Comparison of ENCODE assay signal across 31 cellular contexts in the genomic region with DNA sequence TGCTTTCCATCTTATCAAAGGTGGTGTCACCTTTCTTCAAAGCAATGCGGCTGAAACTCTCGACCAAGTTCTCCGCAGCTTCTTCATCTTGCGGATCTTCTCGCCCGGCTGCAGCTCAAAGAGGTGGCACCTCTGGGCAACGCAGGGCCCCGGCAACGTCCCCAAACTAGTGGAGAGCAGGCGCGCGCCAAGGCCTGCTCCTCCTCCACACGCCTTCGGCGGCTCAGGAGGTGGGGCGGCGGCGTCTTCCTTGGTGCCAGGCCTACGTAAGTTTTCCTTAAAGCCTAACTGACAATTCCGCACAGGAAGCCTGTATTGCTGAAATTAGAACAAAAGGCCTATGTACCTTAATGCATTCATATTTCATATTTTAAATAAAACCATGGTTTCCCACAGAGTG.
DNase-seq lines count a peak whose midpoint lies in the region; ATAC-seq and TF ChIP-seq lines count a peak whose summit lies in the region.
"Had no signal": no experiment of that assay in that cellular context is flagged by ENCODE, and none has a peak within 500 bp of the region (broad histone marks: within the 10 kb centered on the region; RNA-seq: fewer than 3 reads in every experiment).

No MANE protein-coding gene starts in this region.

- CTCF ChIA-PET in activated CD8-positive, alpha-beta T cell treated with anti-CD3 and anti-CD28 coated beads, Interleukin-2, amount 10 ng/mL, durations not matched to agents 7 days and 5 days (lab: Charles Lee), result no interaction called here

- H3K27me3 Mint-ChIP-seq in GM23338 (ENCODE audit: insufficient read depth, low read depth, poor library complexity), result peaks cover 3% of the 10 kb centered on the region
- H3K27me3 Mint-ChIP-seq in activated CD8-positive, alpha-beta T cell treated with anti-CD3 and anti-CD28 coated beads, Interleukin-2, amount 10 ng/mL, durations not matched to agents 7 days and 5 days (ENCODE audit: low read depth), result no peaks in the 10 kb centered on the region
- H3K27me3 Mint-ChIP-seq: CD4-positive, alpha-beta T cell; CD4-positive, CD25-positive, alpha-beta regulatory T cell had no signal

- no peak overlapping the region for H3K4me3 Mint-ChIP-seq in GM23338
- no peak overlapping the region for H3K4me3 Mint-ChIP-seq in activated CD8-positive, alpha-beta T cell treated with anti-CD3 and anti-CD28 coated beads, Interleukin-2, amount 10 ng/mL, durations not matched to agents 7 days and 5 days
- H3K4me3 Mint-ChIP-seq: B cell; CD14-positive monocyte; CD4-positive, alpha-beta memory T cell; CD4-positive, alpha-beta T cell; CD4-positive, CD25-positive, alpha-beta regulatory T cell; CD8-positive, alpha-beta memory T cell; CD8-positive, alpha-beta T cell had no signal

- no peaks in the 10 kb centered on the region for H3K27me3 ChIP-seq in GM23338 (ENCODE audit: insufficient read depth)
- peaks cover 2% of the 10 kb centered on the region for H3K27me3 ChIP-seq in trophoblast cell (ENCODE audit: insufficient read depth, low read length)
- H3K27me3 ChIP-seq: BE2C; BLaER1; BLaER1 treated with 17β-estradiol and CSF1 and Interleukin-3, amounts not matched to agents 10 nM and 100 nM had no signal

- peaks cover 3% of the 10 kb centered on the region; the same call in 1 of the 3 replicates for H3K9me3 Mint-ChIP-seq in GM23338
- H3K9me3 Mint-ChIP-seq in activated CD8-positive, alpha-beta T cell treated with anti-CD3 and anti-CD28 coated beads, Interleukin-2, amount 10 ng/mL, durations not matched to agents 7 days and 5 days (ENCODE audit: insufficient read depth), result no peaks in the 10 kb centered on the region
- H3K9me3 Mint-ChIP-seq: CD8-positive, alpha-beta T cell had no signal

- H3K36me3 ChIP-seq in GM23338 (ENCODE audit: insufficient read depth), result no peaks in the 10 kb centered on the region
- H3K36me3 ChIP-seq in trophoblast cell (ENCODE audit: control insufficient read depth in 1 of 2, insufficient read depth in 2 of 2, low read length in 2 of 2), result peaks cover 0 to under 1% of the 10 kb centered on the region in 2 experiments
- H3K36me3 ChIP-seq: BE2C, BLaER1 had no signal

- H3K9me2 ChIP-seq in GM23338 (ENCODE audit: insufficient read depth), result no peaks in the 10 kb centered on the region; the same call in 1 of the 2 replicates

- peaks cover 4% of the 10 kb centered on the region for H3K79me1 ChIP-seq in trophoblast cell (ENCODE audit: low read length)

- H3K4me2 ChIP-seq in GM23338 (no peak overlapping the region), trophoblast cell (ENCODE audit: low read length) (no peak overlapping the region)
- H3K4me2 ChIP-seq: A549; BLaER1; BLaER1 treated with 17β-estradiol and CSF1 and Interleukin-3, amounts not matched to agents 10 nM and 100 nM had no signal

- no peaks in the 10 kb centered on the region for H3K79me2 ChIP-seq in GM23338 (replicated peaks; ENCODE audit: insufficient read depth)
- no peaks in the 10 kb centered on the region for H3K79me2 ChIP-seq in trophoblast cell (ENCODE audit: control insufficient read depth, insufficient read depth, low read length, poor library complexity)

- H3K9me3 ChIP-seq in trophoblast cell (ENCODE audit: insufficient read depth, low read depth, low read length), result peaks cover 2% of the 10 kb centered on the region
- H3K9me3 ChIP-seq: A549, BE2C had no signal

- H4K8ac ChIP-seq in trophoblast cell (ENCODE audit: low read depth, low read length), result no peak overlapping the region

- H2AFZ ChIP-seq in GM23338 (0 out of 2 replicates have a peak overlapping the region, but pooled peaks have one; percentile 18), trophoblast cell (ENCODE audit: insufficient read depth, low read length, poor library complexity) (no peak overlapping the region)

- H3K4me1 ChIP-seq in GM23338 (ENCODE audit: insufficient read depth) (no peaks in the 10 kb centered on the region), trophoblast cell (ENCODE audit: control insufficient read depth in 1 of 2, insufficient read depth in 2 of 2, low read length in 2 of 2) (no peaks in the 10 kb centered on the region)
- H3K4me1 ChIP-seq: A549; BE2C; BLaER1; BLaER1 treated with 17β-estradiol and CSF1 and Interleukin-3, amounts not matched to agents 10 nM and 100 nM; Caco-2 had no signal

- H2BK5ac ChIP-seq in trophoblast cell (ENCODE audit: low read depth, low read length, poor library complexity), result no peak overlapping the region

- peak overlapping the region; percentile 55 for H3K18ac ChIP-seq in trophoblast cell (ENCODE audit: low read length)

- DNase-seq in GM23338 (ENCODE audit: low spot score) (no peak), trophoblast cell (no peak)
- no peak for DNase-seq in activated CD8-positive, alpha-beta T cell treated with anti-CD3 and anti-CD28 coated beads, Interleukin-2, amount 10 ng/mL, durations not matched to agents 7 days and 5 days
- DNase-seq: 8988T; ACHN; AML-193; BE2C; C1 segment of cervical spinal cord; Caco-2; Calu3; CD4-positive, alpha-beta memory T cell; CD4-positive, alpha-beta T cell; CD4-positive, CD25-positive, alpha-beta regulatory T cell; CD8-positive, alpha-beta memory T cell; CD8-positive, alpha-beta T cell; COR-L47; DMS 273 treated with DMSO at 0.1 percent for 48 hours; DMS153; DMS53; DMS79; DMS79 treated with DMSO at 0.1 percent for 48 hours; DND-41; EL had no signal

- peaks cover 3% of the 10 kb centered on the region; the same call in 2 of the 3 replicates for H3K36me3 Mint-ChIP-seq in GM23338 (ENCODE audit: low read depth)
- H3K36me3 Mint-ChIP-seq in activated CD8-positive, alpha-beta T cell treated with anti-CD3 and anti-CD28 coated beads, Interleukin-2, amount 10 ng/mL, durations not matched to agents 7 days and 5 days (ENCODE audit: low read depth), result no peaks in the 10 kb centered on the region
- H3K36me3 Mint-ChIP-seq: CD14-positive monocyte; CD4-positive, alpha-beta memory T cell; CD4-positive, CD25-positive, alpha-beta regulatory T cell; CD8-positive, alpha-beta memory T cell; CD8-positive, alpha-beta T cell had no signal

- no peaks in the 10 kb centered on the region for H3F3A ChIP-seq in GM23338 (replicated peaks; ENCODE audit: low read depth)

- H4K12ac ChIP-seq in trophoblast cell (ENCODE audit: low read depth, low read length), result peak overlapping the region; percentile 28

- H4K20me1 ChIP-seq in GM23338 (replicated peaks; ENCODE audit: insufficient read depth), result no peaks in the 10 kb centered on the region
- H4K20me1 ChIP-seq: BLaER1; BLaER1 treated with 17β-estradiol and CSF1 and Interleukin-3, amounts not matched to agents 10 nM and 100 nM had no signal

- H3K4me3 ChIP-seq in GM23338 (no peak overlapping the region), trophoblast cell (ENCODE audit: low read depth, low read length) (no peak overlapping the region)
- H3K4me3 ChIP-seq: A549; BLaER1; BLaER1 treated with 17β-estradiol and CSF1 and Interleukin-3, amounts not matched to agents 10 nM and 100 nM had no signal

- peak overlapping the region; percentile 65 for H2BK12ac ChIP-seq in trophoblast cell (ENCODE audit: low read length)

- no peak overlapping the region for H3K4ac ChIP-seq in trophoblast cell (ENCODE audit: low read depth, low read length)

- H2BK120ac ChIP-seq in trophoblast cell (ENCODE audit: insufficient read depth, low read length, poor library complexity), result peak overlapping the region; percentile 24

- H3K9ac ChIP-seq in trophoblast cell (ENCODE audit: low read length), result no peak overlapping the region
- H3K9ac ChIP-seq: BLaER1; BLaER1 treated with 17β-estradiol and CSF1 and Interleukin-3, amounts not matched to agents 10 nM and 100 nM had no signal

- no peak for ATAC-seq in GM23338
- ATAC-seq in activated CD8-positive, alpha-beta T cell treated with anti-CD3 and anti-CD28 coated beads, Interleukin-2, amount 10 ng/mL, durations not matched to agents 7 days and 5 days, result no peak
- ATAC-seq in HG02970 (IDR thresholded peaks at IDR 0.05; ENCODE audit: low FRiP score, unreplicated experiment), result no peak
- ATAC-seq: A549; CD8-positive, alpha-beta T cell had no signal

- no peaks in the 10 kb centered on the region for H3K4me1 Mint-ChIP-seq in GM23338
- no peaks in the 10 kb centered on the region for H3K4me1 Mint-ChIP-seq in activated CD8-positive, alpha-beta T cell treated with anti-CD3 and anti-CD28 coated beads, Interleukin-2, amount 10 ng/mL, durations not matched to agents 7 days and 5 days (ENCODE audit: low read depth)
- H3K4me1 Mint-ChIP-seq: B cell; CD14-positive monocyte; CD4-positive, alpha-beta memory T cell; CD4-positive, CD25-positive, alpha-beta regulatory T cell; CD8-positive, alpha-beta memory T cell had no signal

- no CpG with 5 or more reads among the region's 20 CpGs for WGBS in trophoblast cell (ENCODE audit: extremely low coverage, insufficient coverage, insufficient read length)

- peak overlapping the region; percentile 19 for H4K91ac ChIP-seq in trophoblast cell (ENCODE audit: low read depth, low read length)

- H3K14ac ChIP-seq in trophoblast cell (ENCODE audit: low read length), result no peak overlapping the region

- H3K27ac ChIP-seq in GM23338 (ENCODE audit: low read depth) (no peak overlapping the region), trophoblast cell (ENCODE audit: low read depth, low read length) (no peak overlapping the region)
- H3K27ac ChIP-seq: 22Rv1; A549; BLaER1; BLaER1 treated with 17β-estradiol and CSF1 and Interleukin-3, amounts not matched to agents 10 nM and 100 nM; C4-2B had no signal

- H3K27ac Mint-ChIP-seq in GM23338, result no peak overlapping the region
- no peak overlapping the region for H3K27ac Mint-ChIP-seq in activated CD8-positive, alpha-beta T cell treated with anti-CD3 and anti-CD28 coated beads, Interleukin-2, amount 10 ng/mL, durations not matched to agents 7 days and 5 days
- H3K27ac Mint-ChIP-seq: B cell; CD14-positive monocyte; CD4-positive, alpha-beta memory T cell; CD4-positive, alpha-beta T cell; CD4-positive, CD25-positive, alpha-beta regulatory T cell; CD8-positive, alpha-beta memory T cell; CD8-positive, alpha-beta T cell had no signal

- no peak overlapping the region for H3K23ac ChIP-seq in trophoblast cell (ENCODE audit: low read length)

- POLR2A ChIA-PET in activated CD8-positive, alpha-beta T cell treated with anti-CD3 and anti-CD28 coated beads, Interleukin-2, amount 10 ng/mL, durations not matched to agents 7 days and 5 days (lab: Charles Lee), result no interaction called here

- H2AK5ac ChIP-seq in trophoblast cell (ENCODE audit: low read length), result no peak overlapping the region

- TF ChIP-seq CTCF in GM23338 (conservative IDR thresholded peaks at IDR 0.05; ENCODE audit: low read depth in 2 of 2), result no peak

TF ChIP-seq in GM23338, 12 proteins besides CTCF, POLR2A, EP300 and RAD21:
- TF ChIP-seq STAT1 (IDR thresholded peaks at IDR 0.05; ENCODE audit: unreplicated experiment), result no peak
